Comparison of ENCODE assay signal across 18 cellular contexts in the genomic region with DNA sequence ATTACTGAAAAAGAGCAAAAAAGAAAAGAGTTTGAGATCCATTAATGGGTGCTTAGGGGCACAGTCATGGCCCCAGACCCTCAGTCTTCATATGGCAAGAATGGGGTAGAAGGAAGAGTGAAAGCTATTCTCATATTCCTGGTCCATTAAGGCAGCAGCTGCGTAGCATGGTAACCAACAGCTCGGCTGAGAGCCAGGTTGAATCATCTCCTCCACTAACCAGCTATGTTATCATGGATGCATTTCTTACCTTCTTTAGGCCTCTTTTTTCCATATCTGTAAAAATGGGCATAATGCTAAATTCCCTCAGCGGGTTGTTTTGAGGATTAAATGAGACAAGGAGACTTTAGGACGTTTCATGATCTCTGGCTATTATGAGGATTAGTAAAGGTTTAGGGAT. TPM values are rescaled to one million over a fixed set of nuclear protein-coding genes. Genes with fewer than 3 reads are reported as not detected.
DNase-seq lines count a peak whose midpoint lies in the region; ATAC-seq, FAIRE-seq and TF ChIP-seq lines count a peak whose summit lies in the region.
"Had no signal": no experiment of that assay in that cellular context is flagged by ENCODE, and none has a peak within 500 bp of the region (broad histone marks: within the 10 kb centered on the region; RNA-seq: fewer than 3 reads in every experiment).

No MANE protein-coding gene starts in this region.

- no peak for TF ChIP-seq POLR2A in K562 (conservative IDR thresholded peaks at IDR 0.05)

- H3K4ac ChIP-seq in mesendoderm (ENCODE audit: low read depth, low read length): no peak overlapping the region

- peak; percentile 58 for DNase-seq in M059J (ENCODE audit: low read depth)
- DNase-seq in K562 (ENCODE audit: extremely low read depth in 1 of 4, low spot score in 3 of 4): peak in 1 of 4 experiments; percentile 15
- peak; percentile 5 for DNase-seq in mesenteric fat pad (ENCODE audit: low spot score)
- DNase-seq in mesendoderm: no peak
- DNase-seq in NCI-H345 (lab: John Stamatoyannopoulos, UW): no peak
- DNase-seq: activated T-cell treated with anti-CD3 and anti-CD28 coated beads, Interleukin-2, amount 50 U/mL, for 4 hours; MM.1S; naive B cell; NCI-H2029 treated with DMSO at 0.1 percent for 48 hours; NCI-H526; upper lobe of right lung had no signal

- 24% methylated on average over 4 of the region's 4 CpGs for WGBS in K562 (ENCODE audit: insufficient coverage, low coverage, missing lambda C conversion rate)
- WGBS in mesendoderm (ENCODE audit: extremely low coverage, insufficient coverage, low lambda C conversion rate): no CpG with 5 or more reads among the region's 4 CpGs

- intact Hi-C loops in K562 (cut with micrococcal nuclease): no loop called here

- H4K5ac ChIP-seq in mesendoderm (ENCODE audit: low read length): no peak overlapping the region

- no peaks in the 10 kb centered on the region for H4K20me1 ChIP-seq in K562 (replicated peaks; ENCODE audit: control insufficient read depth, insufficient read depth, low read length)

- H3K4me1 ChIP-seq in ACC112 (ENCODE audit: control insufficient read depth, insufficient read depth, low read length, unreplicated experiment): peaks cover 21% of the 10 kb centered on the region
- H3K4me1 ChIP-seq in K562 (replicated peaks in 1 of 2; ENCODE audit: control insufficient read depth in 2 of 2, insufficient read depth in 2 of 2, low read length in 2 of 2): peaks cover 22 to 45% of the 10 kb centered on the region in 2 experiments
- peaks cover 2% of the 10 kb centered on the region for H3K4me1 ChIP-seq in mesendoderm (ENCODE audit: control insufficient read depth, low read depth, low read length)
- H3K4me1 ChIP-seq: prostate gland had no signal

- CTCF ChIA-PET in K562 (lab: Yijun Ruan, JAX; ENCODE audit: low intra/inter-chr PET ratio): no interaction called here

- no peak overlapping the region for H3K18ac ChIP-seq in mesendoderm (ENCODE audit: low read length)

- H3K56ac ChIP-seq in mesendoderm (ENCODE audit: low read length): no peak overlapping the region

- H3K27me3 ChIP-seq in ACC112 (ENCODE audit: insufficient read depth, low read length): no peaks in the 10 kb centered on the region
- H3K27me3 ChIP-seq in K562 (ENCODE audit: control insufficient read depth in 2 of 2, insufficient read depth in 2 of 2, low read length in 2 of 2): no peaks in the 10 kb centered on the region
- no peaks in the 10 kb centered on the region for H3K27me3 ChIP-seq in mesendoderm (ENCODE audit: insufficient read depth, low read length, poor library complexity)
- H3K27me3 ChIP-seq: gastroesophageal sphincter, upper lobe of right lung had no signal

- no peak for TF ChIP-seq RAD21 in K562 (CRISPR knock-in tag; conservative IDR thresholded peaks at IDR 0.05 in 1 of 2, IDR thresholded peaks at IDR 0.05 in 1 of 2)

- FAIRE-seq in K562 (lab: Jason Lieb, UNC): no peak
- FAIRE-seq: TTC549 had no signal

- H3K79me1 ChIP-seq in mesendoderm (ENCODE audit: low read length): no peaks in the 10 kb centered on the region

- no peak overlapping the region for H2AK5ac ChIP-seq in mesendoderm (ENCODE audit: low read length)

- H2AFZ ChIP-seq in ACC112 (ENCODE audit: low read length, unreplicated experiment): no peak overlapping the region
- H2AFZ ChIP-seq in K562 (ENCODE audit: low read depth, low read length): peak overlapping the region; percentile 72

- no peak overlapping the region for H2BK15ac ChIP-seq in mesendoderm (replicated peaks; ENCODE audit: low read depth)

- no peak overlapping the region for H3K9ac ChIP-seq in K562 (ENCODE audit: insufficient read depth in 1 of 2, low read depth in 2 of 2, low read length in 2 of 2)
- no peak overlapping the region for H3K9ac ChIP-seq in mesendoderm (ENCODE audit: low read length)

- no peak overlapping the region for H4K8ac ChIP-seq in mesendoderm (ENCODE audit: low read depth, low read length)

- in situ Hi-C loops in K562 (cut with MboI): no loop called here

- H3K36me3 ChIP-seq in ACC112 (ENCODE audit: insufficient read depth, low read length) (no peaks in the 10 kb centered on the region), K562 (ENCODE audit: control insufficient read depth, insufficient read depth, low read length) (no peaks in the 10 kb centered on the region), mesendoderm (ENCODE audit: control insufficient read depth, insufficient read depth, low read length) (no peaks in the 10 kb centered on the region)
- H3K36me3 ChIP-seq: gastroesophageal sphincter, prostate gland, upper lobe of right lung had no signal

- H3K79me2 ChIP-seq in ACC112 (ENCODE audit: control insufficient read depth, insufficient read depth, low read length, unreplicated experiment): no peaks in the 10 kb centered on the region
- no peaks in the 10 kb centered on the region for H3K79me2 ChIP-seq in K562 (ENCODE audit: control insufficient read depth, insufficient read depth, low read length)
- H3K79me2 ChIP-seq in mesendoderm (ENCODE audit: control insufficient read depth, insufficient read depth, low read length): no peaks in the 10 kb centered on the region

- TF ChIP-seq EP300 in K562 (IDR thresholded peaks at IDR 0.05; ENCODE audit: low read length): no peak

- POLR2A ChIA-PET in K562 (lab: Yijun Ruan, JAX): interaction anchor here (0.6 to 2.7 kb wide), 11 partner anchors 8 to 227 kb away, joined by 3 to 15 read pairs (median 6); partner anchors contain the start of gene SARS1

- H3K9me1 ChIP-seq in K562 (ENCODE audit: control insufficient read depth, insufficient read depth, low read length): no peaks in the 10 kb centered on the region

- no peak for ATAC-seq in K562
- ATAC-seq in GM21360 (IDR thresholded peaks at IDR 0.05; ENCODE audit: unreplicated experiment): no peak
- no peak for ATAC-seq in HG02870 (IDR thresholded peaks at IDR 0.05; ENCODE audit: unreplicated experiment)
- ATAC-seq: activated naive CD4-positive, alpha-beta T cell treated with anti-CD3 and anti-CD28 coated beads, Interleukin-2, amount 50 U/mL, for 72 hours; activated T-cell treated with anti-CD3 and anti-CD28 coated beads, Interleukin-2, amount 50 U/mL, for 4 hours; upper lobe of right lung had no signal

- H3K23ac ChIP-seq in mesendoderm (ENCODE audit: low read length): no peak overlapping the region

- no peak overlapping the region for H3K4me3 ChIP-seq in ACC112 (ENCODE audit: low read depth, low read length)
- no peak overlapping the region for H3K4me3 ChIP-seq in K562
- no peak overlapping the region for H3K4me3 ChIP-seq in mesendoderm (ENCODE audit: low read length)
- H3K4me3 ChIP-seq: gastroesophageal sphincter, prostate gland, upper lobe of right lung had no signal

- no TSS peak for BruUV-seq in K562 (replicated peaks; lab: Mats Ljungman, UMichigan)

- H3K27ac ChIP-seq in ACC112 (ENCODE audit: low read depth, low read length) (peak overlapping the region; percentile 76; the same call in 1 of the 2 replicates), K562 (ENCODE audit: extremely low read depth, low read depth, low read length) (no peak overlapping the region), mesendoderm (ENCODE audit: low read depth, low read length) (no peak overlapping the region)
- H3K27ac ChIP-seq: prostate gland had no signal

- H2BK5ac ChIP-seq in mesendoderm (ENCODE audit: low read length): no peak overlapping the region

- no peak for TF ChIP-seq CTCF in K562 (IDR thresholded peaks at IDR 0.05 in 2 of 3, conservative IDR thresholded peaks at IDR 0.05 in 1 of 3; ENCODE audit: insufficient read depth in 2 of 3, low read depth in 1 of 3, low read length in 3 of 3)

- H3K4me2 ChIP-seq in K562 (ENCODE audit: insufficient read depth, low read length): no peak overlapping the region
- H3K4me2 ChIP-seq in mesendoderm (ENCODE audit: low read length): no peak overlapping the region

- no peaks in the 10 kb centered on the region for H3K9me3 ChIP-seq in K562 (replicated peaks; ENCODE audit: control insufficient read depth, insufficient read depth, low read depth, low read length)
- H3K9me3 ChIP-seq: gastroesophageal sphincter, prostate gland, upper lobe of right lung had no signal

- H2BK120ac ChIP-seq in mesendoderm (ENCODE audit: low read depth, low read length): no peak overlapping the region

RNA-seq across cellular contexts. Expression of gene SARS1, which starts 15.0 kb away (rescaled TPM):
- total RNA-seq in M059J (2014; rRNA removed; shearing (Covaris generic)): 110 and 149 TPM in 2 replicates
- 340 and 395 TPM in 2 replicates for total RNA-seq in K562 (2011; cell fraction: chromatin; rRNA removed; ENCODE audit: low replicate concordance)
- 195 and 209 TPM in 2 replicates for total RNA-seq in K562 (2011; cell fraction: nucleolus; rRNA removed)
- 265 and 293 TPM in 2 replicates for total RNA-seq in K562 (2011; cell fraction: nucleoplasm; rRNA removed)
- total RNA-seq in K562 (2014; rRNA removed) (254 and 257 TPM in 2 replicates), K562 (2014; rRNA removed; fragmentation: Illumina TruSeq; extraction: Trizol) (273 and 284 TPM in 2 replicates), K562 (2015; rRNA removed; fragmentation: Illumina TruSeq; extraction: Trizol) (211 and 221 TPM in 2 replicates), K562 (2021) (232 and 246 TPM in 2 replicates), mesenteric fat pad (119 TPM)
- polyA plus RNA-seq in K562 (2011; rRNA removed) (221 and 230 TPM in 2 replicates), K562 (2014; fragmentation: Illumina TruSeq; extraction: Trizol) (293 and 317 TPM in 2 replicates), K562 (2014; fragmentation: Nextera tagmentation; extraction: Ambion mirVana) (100 to 1,000 TPM; 336 to 623 TPM), K562 (2014; rRNA removed) (235 and 240 TPM in 2 replicates)
- polyA plus RNA-seq in K562 (2011; cell fraction: cytosol; rRNA removed): 149 and 217 TPM in 2 replicates
- polyA plus RNA-seq in K562 (2011; cell fraction: nucleus; rRNA removed): 232 and 336 TPM in 2 replicates
- polyA plus RNA-seq in K562 (2012): 195 and 518 TPM in 2 replicates
- polyA minus RNA-seq in K562 (2011; rRNA and poly(A)+ RNA removed): 227 and 242 TPM in 2 replicates
- 87.5 and 101 TPM in 2 replicates for polyA minus RNA-seq in K562 (2011; cell fraction: cytosol; rRNA and poly(A)+ RNA removed)
- 92.1 and 168 TPM in 2 replicates for polyA minus RNA-seq in K562 (2011; cell fraction: nucleus; rRNA and poly(A)+ RNA removed)
- 108 TPM for polyA plus RNA-seq in mesendoderm (2013, experiment 1 of 2)
- polyA plus RNA-seq in mesendoderm (2013, experiment 2 of 2): 110 TPM

RNA-seq across cellular contexts. Expression of gene CELSR2, which starts 50.6 kb away (rescaled TPM):
- total RNA-seq in M059J (2014; rRNA removed; shearing (Covaris generic)): 3.7 and 6.9 TPM in 2 replicates
- 44.8 and 129 TPM in 2 replicates for total RNA-seq in K562 (2011; cell fraction: chromatin; rRNA removed; ENCODE audit: low replicate concordance)
- total RNA-seq in K562 (2011; cell fraction: nucleolus; rRNA removed): 69.9 and 80.7 TPM in 2 replicates
- 57.7 and 69.2 TPM in 2 replicates for total RNA-seq in K562 (2011; cell fraction: nucleoplasm; rRNA removed)
- 4.1 and 5.9 TPM in 2 replicates for total RNA-seq in K562 (2014; rRNA removed)
- 2.7 and 3.0 TPM in 2 replicates for total RNA-seq in K562 (2014; rRNA removed; fragmentation: Illumina TruSeq; extraction: Trizol)
- 4.2 and 5.0 TPM in 2 replicates for total RNA-seq in K562 (2015; rRNA removed; fragmentation: Illumina TruSeq; extraction: Trizol)
- 19.1 and 21.9 TPM in 2 replicates for total RNA-seq in K562 (2021)
- 7.2 and 8.2 TPM in 2 replicates for polyA plus RNA-seq in K562 (2011; rRNA removed)
- polyA plus RNA-seq in K562 (2011; cell fraction: cytosol; rRNA removed): 8.3 and 12.6 TPM in 2 replicates
- 38.5 and 63.5 TPM in 2 replicates for polyA plus RNA-seq in K562 (2011; cell fraction: nucleus; rRNA removed)
- polyA plus RNA-seq in K562 (2012): 15.6 and 17.8 TPM in 2 replicates
- polyA plus RNA-seq in K562 (2014; fragmentation: Illumina TruSeq; extraction: Trizol): 14.1 and 15.3 TPM in 2 replicates
- polyA plus RNA-seq in K562 (2014; fragmentation: Nextera tagmentation; extraction: Ambion mirVana): under 1 TPM; 0.31 to 0.86 TPM
- 9.0 and 10.2 TPM in 2 replicates for polyA plus RNA-seq in K562 (2014; rRNA removed)
- polyA minus RNA-seq in K562 (2011; rRNA and poly(A)+ RNA removed): 14.3 and 24.2 TPM in 2 replicates
- polyA minus RNA-seq in K562 (2011; cell fraction: cytosol; rRNA and poly(A)+ RNA removed): 23.8 and 25.3 TPM in 2 replicates
- polyA minus RNA-seq in K562 (2011; cell fraction: nucleus; rRNA and poly(A)+ RNA removed): 31.9 and 33.1 TPM in 2 replicates
- total RNA-seq in mesenteric fat pad: 1.5 TPM
- polyA plus RNA-seq in mesendoderm (2013, experiment 1 of 2): 2.9 TPM
- 2.9 TPM for polyA plus RNA-seq in mesendoderm (2013, experiment 2 of 2)

Comparison
In these comparisons a context has a peak if more than half of its experiments do, and no peak if none do; other contexts are left out.
1. DNase-seq: peak in M059J (single experiment) and mesenteric fat pad (single experiment); none in mesendoderm (single experiment) and NCI-H345 (single experiment).